Comparison of ENCODE assay signal across 1 cellular context in genomic region chr19:53004242-53004641, GRCh38.
TF ChIP-seq lines count a peak whose summit lies in the region.

No MANE protein-coding gene starts in this region.

TF ChIP-seq in H1, 55 proteins besides CTCF, POLR2A, EP300 and RAD21:
- TF ChIP-seq ATF2 (IDR thresholded peaks at IDR 0.05; ENCODE audit: low read length) (no peak), RBBP5 (IDR thresholded peaks at IDR 0.05; ENCODE audit: borderline replicate concordance, low read depth, low read length) (no peak), SUZ12 (IDR thresholded peaks at IDR 0.05; ENCODE audit: low read length) (no peak), SRF (IDR thresholded peaks at IDR 0.05; ENCODE audit: low read depth, low read length) (no peak), RNF2 (IDR thresholded peaks at IDR 0.05; ENCODE audit: borderline replicate concordance, low read depth, low read length, missing control alignments, poor library complexity, severe bottlenecking) (no peak), ATF3 (IDR thresholded peaks at IDR 0.05; ENCODE audit: insufficient read depth, low read depth, low read length) (no peak), YY1 (IDR thresholded peaks at IDR 0.05; ENCODE audit: low read depth, low read length) (no peak), HDAC2 (IDR thresholded peaks at IDR 0.05; ENCODE audit: borderline replicate concordance in 1 of 2, low read depth in 2 of 2, low read length in 2 of 2) (no peak), CREB1 (IDR thresholded peaks at IDR 0.05) (no peak), SIRT6 (IDR thresholded peaks at IDR 0.05; ENCODE audit: low read length) (no peak), BCL11A (IDR thresholded peaks at IDR 0.05; ENCODE audit: low read depth in 2 of 2, low read length in 2 of 2) (no peak), JUND (IDR thresholded peaks at IDR 0.05; ENCODE audit: low read length) (no peak)
